8 cellular contexts compared by ENCODE assay signal in genomic region chr17:56819431-56820145, GRCh38. TPM values are rescaled to one million over a fixed set of nuclear protein-coding genes. Genes with fewer than 3 reads are reported as not detected.
A peak's percentile ranks its signal among the peaks of the same experiment; 100 is the strongest.
DNase-seq lines count a peak whose midpoint lies in the region; ATAC-seq and TF ChIP-seq lines count a peak whose summit lies in the region.

No MANE protein-coding gene starts in this region.

- H3K27ac ChIP-seq in DND-41 (ENCODE audit: low read length) = no peak overlapping the region
- no peak overlapping the region for H3K27ac ChIP-seq in GM23248
- no peak overlapping the region for H3K27ac ChIP-seq in SK-N-MC

- H3K9ac ChIP-seq in DND-41 (ENCODE audit: low read depth, low read length) = no peak overlapping the region
- no peak overlapping the region for H3K9ac ChIP-seq in GM23248
- H3K9ac ChIP-seq in SK-N-MC (ENCODE audit: insufficient read length) = no peak overlapping the region

- H3K36me3 ChIP-seq in DND-41 (ENCODE audit: insufficient read depth, low read length) = no peaks in the 10 kb centered on the region
- H3K36me3 ChIP-seq in GM23248 (ENCODE audit: low read depth) = no peaks in the 10 kb centered on the region
- H3K36me3 ChIP-seq in SK-N-MC (ENCODE audit: insufficient read depth, low read length) = no peaks in the 10 kb centered on the region

- H2AFZ ChIP-seq in DND-41 (ENCODE audit: low read depth, low read length) = peak overlapping the region; percentile 57; the same call in 1 of the 2 replicates
- H2AFZ ChIP-seq in GM23248 = peak overlapping the region; percentile 65

- no peaks in the 10 kb centered on the region for H4K20me1 ChIP-seq in DND-41 (ENCODE audit: insufficient read depth, low read length)
- no peaks in the 10 kb centered on the region for H4K20me1 ChIP-seq in GM23248 (ENCODE audit: insufficient read depth)

- in situ Hi-C loops in GM23248 (cut with MboI) = loop anchor here (5.0 to 10.0 kb wide), 2 partner anchors 105 to 123 kb away; no protein-coding TSS in a partner anchor

- H3K4me2 ChIP-seq in DND-41 (ENCODE audit: insufficient read depth, low read length) (0 out of 2 replicates have a peak overlapping the region, but pooled peaks have one; percentile 3), GM23248 (ENCODE audit: unreplicated experiment) (no peak overlapping the region)

- H3K4me1 ChIP-seq in DND-41 (ENCODE audit: insufficient read depth, low read length) = peaks cover 3% of the 10 kb centered on the region; the same call in 1 of the 2 replicates
- no peaks in the 10 kb centered on the region for H3K4me1 ChIP-seq in GM23248 (ENCODE audit: insufficient read depth)

- H3K9me2 ChIP-seq in GM23248 (ENCODE audit: insufficient read depth) = no peaks in the 10 kb centered on the region

- DNase-seq in DND-41 (peak; percentile 77), GM23248 (peak; percentile 71), NAMALWA (ENCODE audit: low spot score) (peak; percentile 81), SK-N-MC (ENCODE audit: low read depth, low spot score) (peak; percentile 50), head of caudate nucleus (peak; percentile 14 to 89 (median 68)), putamen (ENCODE audit: low spot score) (peak; percentile 36)
- peak; percentile 70 for DNase-seq in activated naive CD4-positive, alpha-beta T cell treated with Interleukin-2 at 50 U/mL for 16 hours

- H3K79me2 ChIP-seq in DND-41 (ENCODE audit: insufficient read depth, low read length) (no peaks in the 10 kb centered on the region), GM23248 (ENCODE audit: insufficient read depth) (no peaks in the 10 kb centered on the region)

- intact Hi-C loops in head of caudate nucleus (cut with DNase I) = no loop called here

- ATAC-seq in DND-41 (ENCODE audit: insufficient read depth, low read depth) = peak; percentile 92
- no peak for ATAC-seq in GM18873 (IDR thresholded peaks at IDR 0.05; ENCODE audit: low FRiP score, unreplicated experiment)

- peak; percentile 91 for TF ChIP-seq CTCF in DND-41 (IDR thresholded peaks at IDR 0.05; ENCODE audit: borderline replicate concordance, extremely low read depth, low read length, poor library complexity, severe bottlenecking)

- H3K27me3 ChIP-seq in DND-41 (ENCODE audit: insufficient read depth, low read length, poor library complexity) (no peaks in the 10 kb centered on the region), GM23248 (replicated peaks; ENCODE audit: insufficient read depth) (no peaks in the 10 kb centered on the region)

- H3K9me3 ChIP-seq in DND-41 (ENCODE audit: insufficient read depth, low read length, severe bottlenecking) (no peaks in the 10 kb centered on the region), GM23248 (ENCODE audit: low read depth) (no peaks in the 10 kb centered on the region), SK-N-MC (ENCODE audit: low read depth, low read length) (no peaks in the 10 kb centered on the region)

- no peaks in the 10 kb centered on the region for H3F3A ChIP-seq in GM23248 (ENCODE audit: insufficient read depth)

- WGBS in GM23248 (ENCODE audit: low coverage in 1 of 2, low lambda C conversion rate in 2 of 2, missing lambda C conversion rate in 2 of 2), 2 experiments = 17 to 18% methylated on average over 14 of the region's 14 CpGs

- H3K4me3 ChIP-seq in DND-41 (ENCODE audit: low read depth in 1 of 2, low read length in 2 of 2) (no peak overlapping the region), GM23248 (no peak overlapping the region), SK-N-MC (no peak overlapping the region)

RNA-seq across cellular contexts. Expression of gene C17orf67, which starts 14.1 kb away (rescaled TPM):
- 1.3 TPM in 1 of 2 replicates, not detected in the other for total RNA-seq in GM23248 (2014; rRNA removed; shearing (Covaris generic))
- polyA plus RNA-seq in GM23248 (2016; fragmentation: Nextera tagmentation; extraction: Ambion mirVana) = 1.2 TPM in 2 replicates

RNA-seq across cellular contexts. Expression of gene DGKE, which starts 14.4 kb away (rescaled TPM):
- 1.9 and 4.8 TPM in 2 replicates for total RNA-seq in GM23248 (2014; rRNA removed; shearing (Covaris generic))
- polyA plus RNA-seq in GM23248 (2016; fragmentation: Nextera tagmentation; extraction: Ambion mirVana) = 2.8 and 3.2 TPM in 2 replicates
